Comparison of ENCODE assay signal across 26 cellular contexts in genomic region chr10:74111799-74112198, GRCh38.
"Had no signal": no experiment of that assay in that cellular context is flagged by ENCODE, and none has a peak within 500 bp of the region (broad histone marks: within the 10 kb centered on the region; RNA-seq: fewer than 3 reads in every experiment).

No MANE protein-coding gene starts in this region.

- H3K9me3 ChIP-seq: gastroesophageal sphincter, left ventricle myocardium inferior, neutrophil, ovary, tibial artery, upper lobe of right lung had no signal

- H3K27ac ChIP-seq: hepatocyte, left ventricle myocardium inferior, neutrophil, ovary, skin epidermis, upper lobe of right lung had no signal

- H3K4me3 Mint-ChIP-seq: mesothelial cell of epicardium; naive B cell; stimulated activated naive CD8-positive, alpha-beta T cell treated with anti-CD3 and anti-CD28 coated beads, Interleukin-15, amount 100 ng/mL, for 72 hours; T-cell had no signal

- FAIRE-seq: colon had no signal

- H3K4me1 Mint-ChIP-seq: mesothelial cell of epicardium; stimulated activated naive CD8-positive, alpha-beta T cell treated with anti-CD3 and anti-CD28 coated beads, Interleukin-15, amount 100 ng/mL, for 72 hours had no signal

- H3K27ac Mint-ChIP-seq: mesothelial cell of epicardium, progenitor cell of endocrine pancreas, T-cell had no signal

- H3K27me3 Mint-ChIP-seq: naive B cell; progenitor cell of endocrine pancreas; stimulated activated naive CD8-positive, alpha-beta T cell treated with anti-CD3 and anti-CD28 coated beads, Interleukin-15, amount 100 ng/mL, for 72 hours; T-cell had no signal

- DNase-seq: activated CD4-positive, alpha-beta T cell treated with anti-CD3 and anti-CD28 coated beads for 48 hours; activated CD4-positive, alpha-beta T cell treated with anti-CD3 and anti-CD28 coated beads, Interleukin-2, amount 50 U/mL, for 48 hours; activated CD8-positive, alpha-beta memory T cell treated with anti-CD3 and anti-CD28 coated beads for 24 hours; activated gamma-delta T cell treated with Interleukin-2 at 50 U/mL for 16 hours; activated naive CD4-positive, alpha-beta T cell treated with anti-CD3 and anti-CD28 coated beads, Interleukin-2, amount 50 U/mL, for 16 hours; amniotic stem cell; caudate nucleus; effector CD8-positive, alpha-beta T cell; islet precursor cell; left ventricle myocardium inferior; naive B cell; ovary; stimulated activated CD4-positive, alpha-beta T cell treated with anti-CD3 and anti-CD28 coated beads, Interleukin-12 subunit alpha, Interleukin-12 subunit beta, amount 100 ng/mL, for 4 hours; stimulated activated CD4-positive, alpha-beta T cell treated with anti-CD3 and anti-CD28 coated beads, Interleukin-4, amount 100 ng/mL, for 1 hour; stimulated activated naive CD8-positive, alpha-beta T cell treated with anti-CD3 and anti-CD28 coated beads, Interleukin-15, amount 100 ng/mL, for 72 hours; T-cell; tibial artery; upper lobe of right lung had no signal

- H3K4me3 ChIP-seq: gastroesophageal sphincter, hepatocyte, left ventricle myocardium inferior, ovary, skin epidermis, tibial artery, upper lobe of right lung had no signal

- H3K9me3 Mint-ChIP-seq: mesothelial cell of epicardium; naive B cell; stimulated activated naive CD8-positive, alpha-beta T cell treated with anti-CD3 and anti-CD28 coated beads, Interleukin-15, amount 100 ng/mL, for 72 hours; T-cell had no signal

- H3K27me3 ChIP-seq: gastroesophageal sphincter, hepatocyte, neutrophil, ovary, tibial artery, upper lobe of right lung had no signal

- H3K36me3 ChIP-seq: ovary had no signal

- H3K4me1 ChIP-seq: upper lobe of right lung had no signal

- ATAC-seq: gastroesophageal sphincter; sciatic nerve; stimulated activated naive CD8-positive, alpha-beta T cell treated with anti-CD3 and anti-CD28 coated beads, Interleukin-15, amount 100 ng/mL, for 72 hours; T-cell; upper lobe of right lung had no signal
